Comparison of ENCODE assay signal across 1 cellular context in genomic region chrX:10681167-10681566, GRCh38.
TF ChIP-seq lines count a peak whose summit lies in the region.

No MANE protein-coding gene starts in this region.

TF ChIP-seq in H1, 55 proteins besides CTCF, POLR2A, EP300 and RAD21 (continued from another document):
- TF ChIP-seq SAP30 (IDR thresholded peaks at IDR 0.05; ENCODE audit: insufficient read depth, insufficient replicate concordance, low read length) = no peak
